ENCODE assay signal across 15 cellular contexts in genomic region chr3:107001635-107002034, GRCh38.
"Had no signal": no experiment of that assay in that cellular context is flagged by ENCODE, and none has a peak within 500 bp of the region (broad histone marks: within the 10 kb centered on the region; RNA-seq: fewer than 3 reads in every experiment).

No MANE protein-coding gene starts in this region.

- H3K79me2 ChIP-seq: hepatocyte had no signal

- DNase-seq: activated CD4-positive, CD25-positive, alpha-beta regulatory T cell treated with anti-CD3 and anti-CD28 coated beads, Interleukin-2, amount 50 U/mL, for 72 hours; activated naive CD4-positive, alpha-beta T cell treated with anti-CD3 and anti-CD28 coated beads, Interleukin-2, amount 10 ng/mL, durations not matched to agents 7 days and 5 days; adrenal gland; kidney; left ventricle myocardium inferior; psoas muscle; right lobe of liver; stimulated activated CD4-positive, alpha-beta T cell treated with anti-CD3 and anti-CD28 coated beads, Interleukin-1b, Interleukin-23, amount 100 ng/mL, for 48 hours; stimulated activated naive CD8-positive, alpha-beta T cell treated with anti-CD3 and anti-CD28 coated beads, Interleukin-15, amount 100 ng/mL, for 72 hours; T-cell; T1000; upper lobe of right lung had no signal

- H3K4me2 ChIP-seq: hepatocyte had no signal

- H3K27ac ChIP-seq: adrenal gland, cardiac muscle cell, hepatocyte, left ventricle myocardium inferior, psoas muscle, right lobe of liver, upper lobe of right lung had no signal

- H3K4me3 ChIP-seq: adrenal gland, cardiac muscle cell, hepatocyte, left ventricle myocardium inferior, psoas muscle, right lobe of liver, upper lobe of right lung had no signal

- H2AFZ ChIP-seq: hepatocyte had no signal

- H3K9me3 ChIP-seq: left ventricle myocardium inferior, psoas muscle, right lobe of liver, upper lobe of right lung had no signal

- H3K4me1 ChIP-seq: adrenal gland, left ventricle myocardium inferior, psoas muscle, right lobe of liver, upper lobe of right lung had no signal

- H3K27me3 ChIP-seq: adrenal gland, cardiac muscle cell, hepatocyte, right lobe of liver, upper lobe of right lung had no signal

- H3K36me3 ChIP-seq: adrenal gland, cardiac muscle cell, left ventricle myocardium inferior, right lobe of liver, upper lobe of right lung had no signal

- FAIRE-seq: endometrium, kidney had no signal

- ATAC-seq: psoas muscle; right lobe of liver; stimulated activated naive CD8-positive, alpha-beta T cell treated with anti-CD3 and anti-CD28 coated beads, Interleukin-15, amount 100 ng/mL, for 72 hours; T-cell; upper lobe of right lung had no signal
